In genomic region chr11:706957-707816, GRCh38 we compare ENCODE assay signal across 9 cellular contexts. TPM values are rescaled to one million over a fixed set of nuclear protein-coding genes. Genes with fewer than 3 reads are reported as not detected.
DNase-seq lines count a peak whose midpoint lies in the region; ATAC-seq and TF ChIP-seq lines count a peak whose summit lies in the region.
"Had no signal": no experiment of that assay in that cellular context is flagged by ENCODE, and none has a peak within 500 bp of the region (broad histone marks: within the 10 kb centered on the region; RNA-seq: fewer than 3 reads in every experiment).

No MANE protein-coding gene starts in this region.

- POLR2A ChIA-PET in CD8-positive, alpha-beta T cell (lab: Charles Lee) = interaction anchor here (4.2 kb wide), 1 partner anchor 12 kb away, joined by 13 read pairs; the partner anchor contains the start of genes DEAF1 and TMEM80

- TF ChIP-seq CTCF in CD8-positive, alpha-beta T cell (IDR thresholded peaks at IDR 0.05) = no peak

- peak; percentile 83 for DNase-seq in HuH-7 (ENCODE audit: low spot score)
- no peak for DNase-seq in epithelial cell of prostate (ENCODE audit: low read depth, low spot score)
- DNase-seq in activated gamma-delta T cell (lab: John Stamatoyannopoulos, UW) = no peak
- DNase-seq in germinal center (ENCODE audit: low spot score) = no peak
- DNase-seq in CD8-positive, alpha-beta T cell = no peak

- no peak overlapping the region for H3K4me3 Mint-ChIP-seq in CD8-positive, alpha-beta T cell

- CTCF ChIA-PET in CD8-positive, alpha-beta T cell (lab: Charles Lee) = interaction anchor here (1.0 to 1.7 kb wide), 2 partner anchors 16 to 43 kb away, joined by 3 to 6 read pairs; no protein-coding TSS in a partner anchor

- H3K4me3 ChIP-seq in ACC112 (ENCODE audit: low read depth, low read length) = peak overlapping the region; percentile 78
- peak overlapping the region; percentile 79 to 84 for H3K4me3 ChIP-seq in mucosa of rectum (ENCODE audit: low read length in 2 of 2)
- H3K4me3 ChIP-seq in CD8-positive, alpha-beta T cell (ENCODE audit: low read depth, low read length) = no peak overlapping the region

- no peak overlapping the region for H3K27ac Mint-ChIP-seq in CD8-positive, alpha-beta T cell
- H3K27ac Mint-ChIP-seq: activated naive CD4-positive, alpha-beta T cell treated with anti-CD3 and anti-CD28 coated beads, Interleukin-2, amount 50 U/mL, for 72 hours had no signal

- no peaks in the 10 kb centered on the region for H3K27me3 ChIP-seq in ACC112 (ENCODE audit: insufficient read depth, low read length)
- H3K27me3 ChIP-seq in mucosa of rectum (ENCODE audit: control insufficient read depth in 2 of 2, insufficient read depth in 2 of 2, low read length in 2 of 2) = peaks cover 0 to 5% of the 10 kb centered on the region in 2 donors
- H3K27me3 ChIP-seq in CD8-positive, alpha-beta T cell (ENCODE audit: insufficient read depth, low read length) = peaks cover 7% of the 10 kb centered on the region

- H3K9me3 Mint-ChIP-seq in CD8-positive, alpha-beta T cell = no peaks in the 10 kb centered on the region
- H3K9me3 Mint-ChIP-seq: activated naive CD4-positive, alpha-beta T cell treated with anti-CD3 and anti-CD28 coated beads, Interleukin-2, amount 50 U/mL, for 72 hours had no signal

- ATAC-seq in HG03521 (IDR thresholded peaks at IDR 0.05; ENCODE audit: unreplicated experiment) = no peak
- no peak for ATAC-seq in CD8-positive, alpha-beta T cell

- H3K27ac ChIP-seq in ACC112 (ENCODE audit: low read depth, low read length) = 0 out of 2 replicates have a peak overlapping the region, but pooled peaks have one; percentile 22
- H3K27ac ChIP-seq in epithelial cell of prostate = peak overlapping the region; percentile 94
- H3K27ac ChIP-seq in mucosa of rectum (ENCODE audit: low read depth in 2 of 2, low read length in 2 of 2) = peak overlapping the region; percentile 95 to 99
- no peak overlapping the region for H3K27ac ChIP-seq in CD8-positive, alpha-beta T cell (ENCODE audit: low read depth, low read length)

- peaks cover 4% of the 10 kb centered on the region for H3K4me1 Mint-ChIP-seq in CD8-positive, alpha-beta T cell (ENCODE audit: low read depth)

- H3K36me3 ChIP-seq in ACC112 (ENCODE audit: insufficient read depth, low read length) (no peaks in the 10 kb centered on the region), mucosa of rectum (ENCODE audit: control insufficient read depth in 2 of 2, insufficient read depth in 2 of 2, low read length in 2 of 2) (no peaks in the 10 kb centered on the region)
- no peaks in the 10 kb centered on the region for H3K36me3 ChIP-seq in CD8-positive, alpha-beta T cell (ENCODE audit: insufficient read depth, low read length)

- H2AFZ ChIP-seq in ACC112 (ENCODE audit: low read length, unreplicated experiment) = no peak overlapping the region

- peaks cover 24% of the 10 kb centered on the region for H3K4me1 ChIP-seq in ACC112 (ENCODE audit: control insufficient read depth, insufficient read depth, low read length, unreplicated experiment)
- peaks cover 59 to 79% of the 10 kb centered on the region in 2 donors for H3K4me1 ChIP-seq in mucosa of rectum (ENCODE audit: control insufficient read depth in 2 of 2, insufficient read depth in 2 of 2, low read length in 2 of 2)
- peaks cover 28% of the 10 kb centered on the region for H3K4me1 ChIP-seq in CD8-positive, alpha-beta T cell (ENCODE audit: insufficient read depth, low read length)

- H3K27me3 Mint-ChIP-seq in CD8-positive, alpha-beta T cell (ENCODE audit: low read depth) = peaks cover 21% of the 10 kb centered on the region

- H3K9me3 ChIP-seq in mucosa of rectum (ENCODE audit: control insufficient read depth in 2 of 2, low read length in 2 of 2) = no peaks in the 10 kb centered on the region
- no peaks in the 10 kb centered on the region for H3K9me3 ChIP-seq in CD8-positive, alpha-beta T cell (ENCODE audit: low read length)

- H3K79me2 ChIP-seq in ACC112 (ENCODE audit: control insufficient read depth, insufficient read depth, low read length, unreplicated experiment) = no peaks in the 10 kb centered on the region

- H3K9ac ChIP-seq in mucosa of rectum (ENCODE audit: low read depth in 1 of 2, low read length in 2 of 2) = peak overlapping the region; percentile 83 to 97

- H3K36me3 Mint-ChIP-seq in CD8-positive, alpha-beta T cell = peaks cover 2% of the 10 kb centered on the region
- H3K36me3 Mint-ChIP-seq: activated naive CD4-positive, alpha-beta T cell treated with anti-CD3 and anti-CD28 coated beads, Interleukin-2, amount 50 U/mL, for 72 hours had no signal

- intact Hi-C loops in CD8-positive, alpha-beta T cell (cut with DNase I, micrococcal nuclease) = no loop called here

RNA-seq across cellular contexts. Expression of gene EPS8L2, which starts 1.2 kb away (rescaled TPM):
- 10 to 100 TPM in 1 of 2 experiments, 1 to 10 TPM in 1; 9.6 to 12.2 TPM for total RNA-seq in CD8-positive, alpha-beta T cell

RNA-seq across cellular contexts. Expression of gene TMEM80, which starts 11.6 kb away (rescaled TPM):
- total RNA-seq in CD8-positive, alpha-beta T cell = 10 to 100 TPM; 24.8 to 25.2 TPM

RNA-seq across cellular contexts. Expression of gene DEAF1, which starts 12.2 kb away (rescaled TPM):
- total RNA-seq in CD8-positive, alpha-beta T cell = 100 to 1,000 TPM; 131 to 139 TPM

RNA-seq across cellular contexts. Expression of gene TALDO1, which starts 40.1 kb away (rescaled TPM):
- total RNA-seq in CD8-positive, alpha-beta T cell = 10 to 100 TPM; 30.2 to 31.0 TPM
